12 cellular contexts compared by ENCODE assay signal in the genomic region with DNA sequence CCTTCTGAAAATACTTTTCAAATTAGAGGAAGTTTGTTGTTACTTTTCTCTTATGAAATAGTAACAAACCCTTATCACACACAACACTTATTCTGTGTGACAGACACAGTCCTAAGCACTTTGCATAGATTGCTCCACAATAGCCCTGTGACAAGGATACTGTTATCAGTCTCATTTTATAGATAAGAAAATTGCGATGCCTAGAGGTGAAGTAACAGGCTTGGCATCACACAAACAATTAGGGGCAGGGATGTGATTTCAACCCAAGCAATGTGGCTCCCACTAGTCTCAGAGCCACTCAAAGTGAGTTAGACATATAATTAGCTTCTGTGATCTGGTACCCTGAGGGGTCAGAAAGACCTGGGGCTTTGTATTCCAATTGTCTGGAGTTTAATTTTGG.
DNase-seq lines count a peak whose midpoint lies in the region; ATAC-seq lines count a peak whose summit lies in the region.
"Had no signal": no experiment of that assay in that cellular context is flagged by ENCODE, and none has a peak within 500 bp of the region (broad histone marks: within the 10 kb centered on the region; RNA-seq: fewer than 3 reads in every experiment).

No MANE protein-coding gene starts in this region.

- H3K4me2 ChIP-seq in mesendoderm (ENCODE audit: low read length) = no peak overlapping the region
- H3K4me2 ChIP-seq: BLaER1 had no signal

- WGBS in mesendoderm (ENCODE audit: extremely low coverage, insufficient coverage, low lambda C conversion rate) = no CpG with 5 or more reads among the region's 1 CpG

- no peak overlapping the region for H3K27ac ChIP-seq in mesendoderm (ENCODE audit: low read depth, low read length)
- H3K27ac ChIP-seq: 22Rv1, BLaER1 had no signal

- peak; percentile 55 for ATAC-seq in left ventricle myocardium superior
- no peak for ATAC-seq in GM18868 (IDR thresholded peaks at IDR 0.05; ENCODE audit: unreplicated experiment)

- H3K27me3 ChIP-seq in mesendoderm (ENCODE audit: insufficient read depth, low read length, poor library complexity) = no peaks in the 10 kb centered on the region
- H3K27me3 ChIP-seq: BLaER1 had no signal

- no peak overlapping the region for H2BK5ac ChIP-seq in mesendoderm (ENCODE audit: low read length)

- H4K8ac ChIP-seq in mesendoderm (ENCODE audit: low read depth, low read length) = no peak overlapping the region

- no peak overlapping the region for H3K9ac ChIP-seq in mesendoderm (ENCODE audit: low read length)
- H3K9ac ChIP-seq: BLaER1 had no signal

- intact Hi-C loops in left ventricle myocardium superior (cut with micrococcal nuclease) = no loop called here
- intact Hi-C loops in cardiac septum (cut with DNase I) = no loop called here

- no peak overlapping the region for H2BK15ac ChIP-seq in mesendoderm (replicated peaks; ENCODE audit: low read depth)

- no peak overlapping the region for H3K23ac ChIP-seq in mesendoderm (ENCODE audit: low read length)

- H3K18ac ChIP-seq in mesendoderm (ENCODE audit: low read length) = no peak overlapping the region

- H3K56ac ChIP-seq in mesendoderm (ENCODE audit: low read length) = no peak overlapping the region

- H3K4me1 ChIP-seq in mesendoderm (ENCODE audit: control insufficient read depth, low read depth, low read length) = peaks cover 5% of the 10 kb centered on the region
- H3K4me1 ChIP-seq: BLaER1 had no signal

- H3K4me3 ChIP-seq in mesendoderm (ENCODE audit: low read length) = no peak overlapping the region
- H3K4me3 ChIP-seq: BLaER1 had no signal

- no peaks in the 10 kb centered on the region for H3K79me2 ChIP-seq in mesendoderm (ENCODE audit: control insufficient read depth, insufficient read depth, low read length)

- peak in 2 of 3 experiments; percentile 24 to 75 for DNase-seq in NCI-H1417 (lab: John Stamatoyannopoulos, UW)
- no peak for DNase-seq in NCI-H1417 treated with DMSO at 0.1 percent for 48 hours (lab: John Stamatoyannopoulos, UW)
- DNase-seq in left ventricle myocardium superior = no peak
- no peak for DNase-seq in cardiac septum (ENCODE audit: low spot score)
- peak; percentile 93 for DNase-seq in mesendoderm
- DNase-seq in occipital lobe (lab: John Stamatoyannopoulos, UW) = no peak
- DNase-seq: GF-D8, HCEC 1CT, HFFc6 had no signal

- H3K36me3 ChIP-seq in mesendoderm (ENCODE audit: control insufficient read depth, insufficient read depth, low read length) = no peaks in the 10 kb centered on the region
- H3K36me3 ChIP-seq: BLaER1 had no signal

- H2AK5ac ChIP-seq in mesendoderm (ENCODE audit: low read length) = no peak overlapping the region

- H3K79me1 ChIP-seq in mesendoderm (ENCODE audit: low read length) = no peaks in the 10 kb centered on the region

- no peak overlapping the region for H2BK120ac ChIP-seq in mesendoderm (ENCODE audit: low read depth, low read length)

- no peak overlapping the region for H3K4ac ChIP-seq in mesendoderm (ENCODE audit: low read depth, low read length)

- no peak overlapping the region for H4K5ac ChIP-seq in mesendoderm (ENCODE audit: low read length)

Comparison
In these comparisons a context has a peak if more than half of its experiments do, and no peak if none do; other contexts are left out.
1. DNase-seq: peak in NCI-H1417 (2 of 3) and mesendoderm (single experiment); none in NCI-H1417 treated with DMSO at 0.1 percent for 48 hours (single experiment), left ventricle myocardium superior (single experiment), cardiac septum (single experiment) and occipital lobe (single experiment).